ENCODE assay signal across 8 cellular contexts in the genomic region with DNA sequence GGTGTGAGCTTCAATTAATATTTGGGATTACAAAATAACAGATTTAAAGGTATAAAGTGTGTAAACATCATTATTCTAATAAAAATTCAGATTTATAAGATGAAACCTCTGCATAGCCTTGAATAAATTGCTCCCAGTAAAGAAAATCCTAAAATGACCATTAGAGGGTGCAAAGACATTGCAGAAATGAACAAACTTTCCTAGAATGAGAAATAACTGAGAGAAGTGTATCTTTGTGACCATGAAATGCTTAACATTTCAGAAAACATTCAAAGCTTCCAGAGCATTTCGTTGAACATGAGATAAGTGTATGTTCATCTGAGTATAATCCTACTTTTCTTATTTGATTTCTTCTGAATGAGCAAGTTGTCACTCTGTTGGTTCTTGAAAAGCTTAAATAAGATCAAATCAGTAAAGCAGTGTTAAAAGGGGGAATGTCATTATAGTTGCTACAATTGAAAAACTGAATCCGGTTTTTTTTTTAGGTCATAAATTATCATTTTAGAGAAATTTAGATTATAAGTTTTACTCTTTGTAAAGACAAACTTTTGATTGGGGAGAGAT.
DNase-seq lines count a peak whose midpoint lies in the region; ATAC-seq and TF ChIP-seq lines count a peak whose summit lies in the region.

No MANE protein-coding gene starts in this region.

- DNase-seq in AG20443 (ENCODE audit: low spot score) (peak; percentile 33), RWPE1 (ENCODE audit: low spot score) (peak; percentile 11), globus pallidus (ENCODE audit: low spot score) (peak; percentile 16), caudate nucleus (lab: John Stamatoyannopoulos, UW) (no peak)

- CTCF ChIA-PET in RWPE1 (lab: Yijun Ruan, JAX) = interaction anchor here (0.5 to 1.5 kb wide), 11 partner anchors 9 to 1657 kb away, joined by 3 to 11 read pairs (median 3); no protein-coding TSS in a partner anchor

- no peaks in the 10 kb centered on the region for H3K79me2 ChIP-seq in KMS-11 (ENCODE audit: insufficient read depth, low read depth)

- no peaks in the 10 kb centered on the region for H4K20me1 ChIP-seq in KMS-11 (ENCODE audit: insufficient read depth)

- no peak for ATAC-seq in GM21576 (IDR thresholded peaks at IDR 0.05; ENCODE audit: unreplicated experiment)
- no peak for ATAC-seq in GM18517 (IDR thresholded peaks at IDR 0.05; ENCODE audit: unreplicated experiment)
- ATAC-seq in GM19035 (IDR thresholded peaks at IDR 0.05; ENCODE audit: unreplicated experiment) = no peak

- no peak overlapping the region for H3K4me3 ChIP-seq in KMS-11 (IDR thresholded peaks at IDR 0.05; ENCODE audit: insufficient read depth, low read depth, low read length)

- H2AFZ ChIP-seq in KMS-11 (ENCODE audit: low read depth) = no peak overlapping the region

- H3K9ac ChIP-seq in KMS-11 = no peak overlapping the region

- H3K4me1 ChIP-seq in KMS-11 (ENCODE audit: low read depth, poor library complexity, severe bottlenecking) = no peaks in the 10 kb centered on the region

- no peaks in the 10 kb centered on the region for H3K36me3 ChIP-seq in KMS-11 (ENCODE audit: insufficient read depth)

- POLR2A ChIA-PET in RWPE1 (lab: Yijun Ruan, JAX; ENCODE audit: low non-redundant PET) = no interaction called here

- H3K27me3 ChIP-seq in KMS-11 (ENCODE audit: insufficient read depth, low read depth) = no peaks in the 10 kb centered on the region

- H3K27ac ChIP-seq in KMS-11 = no peak overlapping the region
- no peak overlapping the region for H3K27ac ChIP-seq in RWPE1
- no peak overlapping the region for H3K27ac ChIP-seq in caudate nucleus (ENCODE audit: low read depth, low read length)

- TF ChIP-seq CTCF in KMS-11 (conservative IDR thresholded peaks at IDR 0.05; ENCODE audit: low read depth, low read length) = peak; percentile 38; the same call in 1 of the 2 replicates
- TF ChIP-seq CTCF in RWPE1 (conservative IDR thresholded peaks at IDR 0.05; ENCODE audit: low read depth) = peak; percentile 74

- H3K4me2 ChIP-seq in KMS-11 = no peak overlapping the region

Comparison
In these comparisons a context has a peak if more than half of its experiments do, and no peak if none do; other contexts are left out.
1. DNase-seq: peak in AG20443 (single experiment), RWPE1 (single experiment) and globus pallidus (single experiment); none in caudate nucleus (0 of 61).